Comparison of ENCODE assay signal across 1 cellular context in the genomic region with DNA sequence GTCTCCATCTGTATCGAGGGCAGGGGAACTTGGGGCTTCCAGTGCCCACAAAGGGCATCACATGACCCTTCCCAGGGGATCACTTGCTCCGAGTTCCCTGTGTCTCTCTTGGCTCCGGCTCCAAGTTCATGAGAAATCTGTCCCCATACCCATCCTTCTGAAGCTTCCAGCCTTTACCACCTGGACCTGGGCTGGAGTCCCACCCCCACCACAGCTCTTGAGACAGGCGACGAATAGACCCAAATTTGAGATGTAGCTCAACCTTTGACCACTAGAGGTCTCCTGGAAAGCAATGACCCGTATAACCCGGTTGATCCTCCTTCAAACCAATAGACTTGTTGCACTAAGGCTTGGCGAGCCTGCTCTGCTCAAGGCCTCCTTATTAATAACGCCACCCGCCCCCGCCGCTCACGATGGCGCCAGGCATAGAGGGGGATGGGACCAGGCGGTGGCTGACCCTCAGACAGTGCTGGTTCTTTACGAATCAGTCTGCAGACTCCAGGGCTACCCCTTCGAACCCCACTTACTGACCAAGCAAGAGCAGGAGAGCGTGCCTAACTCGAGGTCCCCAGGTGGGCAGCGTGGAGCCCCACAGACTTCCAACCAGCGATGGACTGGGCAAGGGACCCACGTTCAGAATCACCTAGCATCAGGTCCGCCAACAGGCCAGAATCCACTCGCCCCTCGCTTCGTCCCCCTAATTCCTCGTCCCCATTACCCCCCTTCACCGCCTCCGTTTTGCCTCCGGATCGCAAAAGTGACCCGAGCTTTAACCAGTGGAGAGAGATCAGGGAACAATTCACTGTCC.
TF ChIP-seq lines count a peak whose summit lies in the region.

No MANE protein-coding gene starts in this region.

TF ChIP-seq in K562, 482 proteins besides CTCF, POLR2A, EP300 and RAD21 (continued from another document and continues in another):
- TF ChIP-seq, protein P1, sequence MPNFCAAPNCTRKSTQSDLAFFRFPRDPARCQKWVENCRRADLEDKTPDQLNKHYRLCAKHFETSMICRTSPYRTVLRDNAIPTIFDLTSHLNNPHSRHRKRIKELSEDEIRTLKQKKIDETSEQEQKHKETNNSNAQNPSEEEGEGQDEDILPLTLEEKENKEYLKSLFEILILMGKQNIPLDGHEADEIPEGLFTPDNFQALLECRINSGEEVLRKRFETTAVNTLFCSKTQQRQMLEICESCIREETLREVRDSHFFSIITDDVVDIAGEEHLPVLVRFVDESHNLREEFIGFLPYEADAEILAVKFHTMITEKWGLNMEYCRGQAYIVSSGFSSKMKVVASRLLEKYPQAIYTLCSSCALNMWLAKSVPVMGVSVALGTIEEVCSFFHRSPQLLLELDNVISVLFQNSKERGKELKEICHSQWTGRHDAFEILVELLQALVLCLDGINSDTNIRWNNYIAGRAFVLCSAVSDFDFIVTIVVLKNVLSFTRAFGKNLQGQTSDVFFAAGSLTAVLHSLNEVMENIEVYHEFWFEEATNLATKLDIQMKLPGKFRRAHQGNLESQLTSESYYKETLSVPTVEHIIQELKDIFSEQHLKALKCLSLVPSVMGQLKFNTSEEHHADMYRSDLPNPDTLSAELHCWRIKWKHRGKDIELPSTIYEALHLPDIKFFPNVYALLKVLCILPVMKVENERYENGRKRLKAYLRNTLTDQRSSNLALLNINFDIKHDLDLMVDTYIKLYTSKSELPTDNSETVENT (CRISPR knock-in tag; IDR thresholded peaks at IDR 0.05), result no peak
- TF ChIP-seq MTF1 (CRISPR knock-in tag; IDR thresholded peaks at IDR 0.05; ENCODE audit: borderline replicate concordance) (no peak), ZNF431 (CRISPR knock-in tag; IDR thresholded peaks at IDR 0.05) (no peak), BCOR (IDR thresholded peaks at IDR 0.05) (no peak), ZNF175 (CRISPR knock-in tag; IDR thresholded peaks at IDR 0.05; ENCODE audit: low read depth) (no peak), ZNF184 (CRISPR knock-in tag; IDR thresholded peaks at IDR 0.05) (no peak), ZNF696 (CRISPR knock-in tag; conservative IDR thresholded peaks at IDR 0.05) (no peak), ARNT (IDR thresholded peaks at IDR 0.05) (no peak), CC2D1A (IDR thresholded peaks at IDR 0.05) (peak; percentile 50; the same call in 1 of the 2 replicates), POLR2AphosphoS2 (IDR thresholded peaks at IDR 0.05; ENCODE audit: low read length) (no peak), NR2C2 (CRISPR knock-in tag; IDR thresholded peaks at IDR 0.05) (no peak), NR2C2 (tag; IDR thresholded peaks at IDR 0.05) (peak; percentile 55), CBX5 (IDR thresholded peaks at IDR 0.05; ENCODE audit: borderline replicate concordance, low read depth) (no peak), ZNF197 (CRISPR knock-in tag; IDR thresholded peaks at IDR 0.05; ENCODE audit: low read depth) (no peak), NR2F6 (CRISPR knock-in tag; IDR thresholded peaks at IDR 0.05) (no peak), MCM5 (IDR thresholded peaks at IDR 0.05; ENCODE audit: low read depth) (no peak), ZBTB7A (IDR thresholded peaks at IDR 0.05; ENCODE audit: borderline replicate concordance, control insufficient read depth, low read depth, low read length) (no peak), HNRNPH1 (optimal IDR thresholded peaks at IDR 0.05; ENCODE audit: low read depth, low read length) (no peak), NEUROD1 (IDR thresholded peaks at IDR 0.05; ENCODE audit: borderline replicate concordance, low read depth, low read length, partially characterized antibody) (no peak), PRMT5 (CRISPR knock-in tag; IDR thresholded peaks at IDR 0.05) (no peak), SRF (CRISPR knock-in tag; IDR thresholded peaks at IDR 0.05) (no peak), KAT2B (IDR thresholded peaks at IDR 0.05; ENCODE audit: low read depth, low read length) (no peak), BRD4 (IDR thresholded peaks at IDR 0.05) (no peak), TBP (optimal IDR thresholded peaks at IDR 0.05; ENCODE audit: low read depth, low read length) (no peak), GABPB1 (CRISPR knock-in tag; IDR thresholded peaks at IDR 0.05) (no peak), ZNF3 (CRISPR knock-in tag; IDR thresholded peaks at IDR 0.05) (no peak), RAD51 (IDR thresholded peaks at IDR 0.05; ENCODE audit: borderline replicate concordance, low read depth) (no peak), ZNF699 (CRISPR knock-in tag; IDR thresholded peaks at IDR 0.05; ENCODE audit: insufficient replicate concordance) (no peak), ZNF586 (CRISPR knock-in tag; conservative IDR thresholded peaks at IDR 0.05) (no peak), CBX3 (IDR thresholded peaks at IDR 0.05; ENCODE audit: borderline replicate concordance in 1 of 2, low read length in 2 of 2) (peak in 1 of 2 experiments; percentile 60; a peak in 1 of 3 replicates), SRSF1 (IDR thresholded peaks at IDR 0.05; ENCODE audit: low read depth, low read length) (no peak), RFX1 (IDR thresholded peaks at IDR 0.05) (no peak)
- TF ChIP-seq, protein P2, sequence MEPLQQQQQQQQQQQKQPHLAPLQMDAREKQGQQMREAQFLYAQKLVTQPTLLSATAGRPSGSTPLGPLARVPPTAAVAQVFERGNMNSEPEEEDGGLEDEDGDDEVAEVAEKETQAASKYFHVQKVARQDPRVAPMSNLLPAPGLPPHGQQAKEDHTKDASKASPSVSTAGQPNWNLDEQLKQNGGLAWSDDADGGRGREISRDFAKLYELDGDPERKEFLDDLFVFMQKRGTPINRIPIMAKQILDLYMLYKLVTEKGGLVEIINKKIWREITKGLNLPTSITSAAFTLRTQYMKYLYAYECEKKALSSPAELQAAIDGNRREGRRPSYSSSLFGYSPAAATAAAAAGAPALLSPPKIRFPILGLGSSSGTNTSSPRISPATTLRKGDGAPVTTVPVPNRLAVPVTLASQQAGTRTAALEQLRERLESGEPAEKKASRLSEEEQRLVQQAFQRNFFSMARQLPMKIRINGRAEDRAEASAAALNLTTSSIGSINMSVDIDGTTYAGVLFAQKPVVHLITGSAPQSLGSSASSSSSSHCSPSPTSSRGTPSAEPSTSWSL (CRISPR knock-in tag; IDR thresholded peaks at IDR 0.05; ENCODE audit: borderline replicate concordance), result no peak
- TF ChIP-seq, protein P3, sequence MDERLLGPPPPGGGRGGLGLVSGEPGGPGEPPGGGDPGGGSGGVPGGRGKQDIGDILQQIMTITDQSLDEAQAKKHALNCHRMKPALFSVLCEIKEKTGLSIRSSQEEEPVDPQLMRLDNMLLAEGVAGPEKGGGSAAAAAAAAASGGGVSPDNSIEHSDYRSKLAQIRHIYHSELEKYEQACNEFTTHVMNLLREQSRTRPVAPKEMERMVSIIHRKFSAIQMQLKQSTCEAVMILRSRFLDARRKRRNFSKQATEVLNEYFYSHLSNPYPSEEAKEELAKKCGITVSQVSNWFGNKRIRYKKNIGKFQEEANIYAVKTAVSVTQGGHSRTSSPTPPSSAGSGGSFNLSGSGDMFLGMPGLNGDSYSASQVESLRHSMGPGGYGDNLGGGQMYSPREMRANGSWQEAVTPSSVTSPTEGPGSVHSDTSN (CRISPR knock-in tag; IDR thresholded peaks at IDR 0.05; ENCODE audit: low read depth), result no peak
- TF ChIP-seq, protein P3 (tag; conservative IDR thresholded peaks at IDR 0.05; ENCODE audit: low read depth), result no peak
- TF ChIP-seq, protein P4, sequence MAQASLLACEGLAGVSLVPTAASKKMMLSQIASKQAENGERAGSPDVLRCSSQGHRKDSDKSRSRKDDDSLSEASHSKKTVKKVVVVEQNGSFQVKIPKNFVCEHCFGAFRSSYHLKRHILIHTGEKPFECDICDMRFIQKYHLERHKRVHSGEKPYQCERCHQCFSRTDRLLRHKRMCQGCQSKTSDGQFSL (CRISPR knock-in tag; IDR thresholded peaks at IDR 0.05), result 0 out of 2 replicates have a peak, but pooled peaks have one; percentile 32
- TF ChIP-seq, protein P4 (tag; IDR thresholded peaks at IDR 0.05), result no peak
- TF ChIP-seq, protein P5, sequence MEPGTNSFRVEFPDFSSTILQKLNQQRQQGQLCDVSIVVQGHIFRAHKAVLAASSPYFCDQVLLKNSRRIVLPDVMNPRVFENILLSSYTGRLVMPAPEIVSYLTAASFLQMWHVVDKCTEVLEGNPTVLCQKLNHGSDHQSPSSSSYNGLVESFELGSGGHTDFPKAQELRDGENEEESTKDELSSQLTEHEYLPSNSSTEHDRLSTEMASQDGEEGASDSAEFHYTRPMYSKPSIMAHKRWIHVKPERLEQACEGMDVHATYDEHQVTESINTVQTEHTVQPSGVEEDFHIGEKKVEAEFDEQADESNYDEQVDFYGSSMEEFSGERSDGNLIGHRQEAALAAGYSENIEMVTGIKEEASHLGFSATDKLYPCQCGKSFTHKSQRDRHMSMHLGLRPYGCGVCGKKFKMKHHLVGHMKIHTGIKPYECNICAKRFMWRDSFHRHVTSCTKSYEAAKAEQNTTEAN (CRISPR knock-in tag; IDR thresholded peaks at IDR 0.05), result no peak
- TF ChIP-seq, protein P6, sequence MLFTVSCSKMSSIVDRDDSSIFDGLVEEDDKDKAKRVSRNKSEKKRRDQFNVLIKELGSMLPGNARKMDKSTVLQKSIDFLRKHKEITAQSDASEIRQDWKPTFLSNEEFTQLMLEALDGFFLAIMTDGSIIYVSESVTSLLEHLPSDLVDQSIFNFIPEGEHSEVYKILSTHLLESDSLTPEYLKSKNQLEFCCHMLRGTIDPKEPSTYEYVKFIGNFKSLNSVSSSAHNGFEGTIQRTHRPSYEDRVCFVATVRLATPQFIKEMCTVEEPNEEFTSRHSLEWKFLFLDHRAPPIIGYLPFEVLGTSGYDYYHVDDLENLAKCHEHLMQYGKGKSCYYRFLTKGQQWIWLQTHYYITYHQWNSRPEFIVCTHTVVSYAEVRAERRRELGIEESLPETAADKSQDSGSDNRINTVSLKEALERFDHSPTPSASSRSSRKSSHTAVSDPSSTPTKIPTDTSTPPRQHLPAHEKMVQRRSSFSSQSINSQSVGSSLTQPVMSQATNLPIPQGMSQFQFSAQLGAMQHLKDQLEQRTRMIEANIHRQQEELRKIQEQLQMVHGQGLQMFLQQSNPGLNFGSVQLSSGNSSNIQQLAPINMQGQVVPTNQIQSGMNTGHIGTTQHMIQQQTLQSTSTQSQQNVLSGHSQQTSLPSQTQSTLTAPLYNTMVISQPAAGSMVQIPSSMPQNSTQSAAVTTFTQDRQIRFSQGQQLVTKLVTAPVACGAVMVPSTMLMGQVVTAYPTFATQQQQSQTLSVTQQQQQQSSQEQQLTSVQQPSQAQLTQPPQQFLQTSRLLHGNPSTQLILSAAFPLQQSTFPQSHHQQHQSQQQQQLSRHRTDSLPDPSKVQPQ (CRISPR knock-in tag; IDR thresholded peaks at IDR 0.05; ENCODE audit: borderline replicate concordance), result no peak
- TF ChIP-seq, protein P7, sequence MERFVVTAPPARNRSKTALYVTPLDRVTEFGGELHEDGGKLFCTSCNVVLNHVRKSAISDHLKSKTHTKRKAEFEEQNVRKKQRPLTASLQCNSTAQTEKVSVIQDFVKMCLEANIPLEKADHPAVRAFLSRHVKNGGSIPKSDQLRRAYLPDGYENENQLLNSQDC (CRISPR knock-in tag; IDR thresholded peaks at IDR 0.05), result no peak
- TF ChIP-seq, protein P8, sequence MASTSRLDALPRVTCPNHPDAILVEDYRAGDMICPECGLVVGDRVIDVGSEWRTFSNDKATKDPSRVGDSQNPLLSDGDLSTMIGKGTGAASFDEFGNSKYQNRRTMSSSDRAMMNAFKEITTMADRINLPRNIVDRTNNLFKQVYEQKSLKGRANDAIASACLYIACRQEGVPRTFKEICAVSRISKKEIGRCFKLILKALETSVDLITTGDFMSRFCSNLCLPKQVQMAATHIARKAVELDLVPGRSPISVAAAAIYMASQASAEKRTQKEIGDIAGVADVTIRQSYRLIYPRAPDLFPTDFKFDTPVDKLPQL (IDR thresholded peaks at IDR 0.05; ENCODE audit: extremely low read depth, insufficient read length), result no peak
- TF ChIP-seq, protein P9, sequence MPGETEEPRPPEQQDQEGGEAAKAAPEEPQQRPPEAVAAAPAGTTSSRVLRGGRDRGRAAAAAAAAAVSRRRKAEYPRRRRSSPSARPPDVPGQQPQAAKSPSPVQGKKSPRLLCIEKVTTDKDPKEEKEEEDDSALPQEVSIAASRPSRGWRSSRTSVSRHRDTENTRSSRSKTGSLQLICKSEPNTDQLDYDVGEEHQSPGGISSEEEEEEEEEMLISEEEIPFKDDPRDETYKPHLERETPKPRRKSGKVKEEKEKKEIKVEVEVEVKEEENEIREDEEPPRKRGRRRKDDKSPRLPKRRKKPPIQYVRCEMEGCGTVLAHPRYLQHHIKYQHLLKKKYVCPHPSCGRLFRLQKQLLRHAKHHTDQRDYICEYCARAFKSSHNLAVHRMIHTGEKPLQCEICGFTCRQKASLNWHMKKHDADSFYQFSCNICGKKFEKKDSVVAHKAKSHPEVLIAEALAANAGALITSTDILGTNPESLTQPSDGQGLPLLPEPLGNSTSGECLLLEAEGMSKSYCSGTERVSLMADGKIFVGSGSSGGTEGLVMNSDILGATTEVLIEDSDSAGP (CRISPR knock-in tag; IDR thresholded peaks at IDR 0.05), result no peak
- TF ChIP-seq, protein P10, sequence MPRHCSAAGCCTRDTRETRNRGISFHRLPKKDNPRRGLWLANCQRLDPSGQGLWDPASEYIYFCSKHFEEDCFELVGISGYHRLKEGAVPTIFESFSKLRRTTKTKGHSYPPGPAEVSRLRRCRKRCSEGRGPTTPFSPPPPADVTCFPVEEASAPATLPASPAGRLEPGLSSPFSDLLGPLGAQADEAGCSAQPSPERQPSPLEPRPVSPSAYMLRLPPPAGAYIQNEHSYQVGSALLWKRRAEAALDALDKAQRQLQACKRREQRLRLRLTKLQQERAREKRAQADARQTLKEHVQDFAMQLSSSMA (CRISPR knock-in tag; IDR thresholded peaks at IDR 0.05), result no peak
- TF ChIP-seq, protein P11, sequence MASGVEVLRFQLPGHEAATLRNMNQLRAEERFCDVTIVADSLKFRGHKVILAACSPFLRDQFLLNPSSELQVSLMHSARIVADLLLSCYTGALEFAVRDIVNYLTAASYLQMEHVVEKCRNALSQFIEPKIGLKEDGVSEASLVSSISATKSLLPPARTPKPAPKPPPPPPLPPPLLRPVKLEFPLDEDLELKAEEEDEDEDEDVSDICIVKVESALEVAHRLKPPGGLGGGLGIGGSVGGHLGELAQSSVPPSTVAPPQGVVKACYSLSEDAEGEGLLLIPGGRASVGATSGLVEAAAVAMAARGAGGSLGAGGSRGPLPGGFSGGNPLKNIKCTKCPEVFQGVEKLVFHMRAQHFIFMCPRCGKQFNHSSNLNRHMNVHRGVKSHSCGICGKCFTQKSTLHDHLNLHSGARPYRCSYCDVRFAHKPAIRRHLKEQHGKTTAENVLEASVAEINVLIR (CRISPR knock-in tag; IDR thresholded peaks at IDR 0.05), result no peak
- TF ChIP-seq, protein P12, sequence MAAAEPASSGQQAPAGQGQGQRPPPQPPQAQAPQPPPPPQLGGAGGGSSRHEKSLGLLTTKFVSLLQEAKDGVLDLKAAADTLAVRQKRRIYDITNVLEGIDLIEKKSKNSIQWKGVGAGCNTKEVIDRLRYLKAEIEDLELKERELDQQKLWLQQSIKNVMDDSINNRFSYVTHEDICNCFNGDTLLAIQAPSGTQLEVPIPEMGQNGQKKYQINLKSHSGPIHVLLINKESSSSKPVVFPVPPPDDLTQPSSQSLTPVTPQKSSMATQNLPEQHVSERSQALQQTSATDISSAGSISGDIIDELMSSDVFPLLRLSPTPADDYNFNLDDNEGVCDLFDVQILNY (CRISPR knock-in tag; IDR thresholded peaks at IDR 0.05), result no peak
